ENCODE assay signal across 9 cellular contexts in the genomic region with DNA sequence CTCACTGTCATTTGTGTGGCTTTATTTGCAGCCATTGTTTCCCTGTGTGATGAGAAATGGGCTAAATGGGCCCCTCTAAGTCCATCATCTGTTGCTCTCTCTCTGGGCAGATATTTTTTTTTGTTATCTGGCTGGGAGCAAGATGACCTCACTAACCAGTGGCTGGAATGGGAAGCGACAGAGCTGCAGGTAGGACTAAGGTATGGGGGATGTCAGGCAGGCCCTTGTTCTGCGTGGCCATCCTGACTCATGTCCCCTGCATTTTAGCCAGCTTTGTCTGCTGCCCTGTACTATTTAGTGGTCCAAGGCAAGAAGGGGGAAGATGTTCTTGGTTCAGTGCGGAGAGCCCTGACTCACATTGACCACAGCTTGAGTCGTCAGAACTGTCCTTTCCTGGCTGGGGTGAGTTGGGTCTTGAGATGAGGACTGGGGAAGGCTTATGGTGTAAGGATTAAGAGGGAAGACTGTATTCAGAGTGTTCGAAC. TPM values are rescaled to one million over a fixed set of nuclear protein-coding genes. Genes with fewer than 3 reads are reported as not detected.
DNase-seq lines count a peak whose midpoint lies in the region; ATAC-seq and TF ChIP-seq lines count a peak whose summit lies in the region.
"Had no signal": no experiment of that assay in that cellular context is flagged by ENCODE, and none has a peak within 500 bp of the region (broad histone marks: within the 10 kb centered on the region; RNA-seq: fewer than 3 reads in every experiment).

No MANE protein-coding gene starts in this region.

- intact Hi-C loops in activated CD4-positive, alpha-beta memory T cell treated with anti-CD3 and anti-CD28 coated beads for 36 hours (cut with micrococcal nuclease) = no loop called here
- intact Hi-C loops in spleen (cut with DNase I; ENCODE audit: low total_unique reads) = no loop called here

- peaks cover 31% of the 10 kb centered on the region for H3K4me1 Mint-ChIP-seq in activated CD4-positive, alpha-beta T cell treated with anti-CD3 and anti-CD28 coated beads, Interleukin-2, amount 10 ng/mL, durations not matched to agents 7 days and 5 days
- H3K4me1 Mint-ChIP-seq in activated CD4-positive, alpha-beta memory T cell treated with anti-CD3 and anti-CD28 coated beads for 36 hours (ENCODE audit: low read depth) = peaks cover 36% of the 10 kb centered on the region

- H3K36me3 ChIP-seq in iPS DF 6.9 (ENCODE audit: control insufficient read depth, insufficient read depth, low read length) (peaks cover 27% of the 10 kb centered on the region), spleen (peaks cover 3 to 46% (median 35%) of the 10 kb centered on the region in 6 donors)

- TF ChIP-seq CTCF in spleen (IDR thresholded peaks at IDR 0.05 in 8 of 11, conservative IDR thresholded peaks at IDR 0.05 in 3 of 11) = no peak

- H3K9me3 Mint-ChIP-seq in activated CD4-positive, alpha-beta T cell treated with anti-CD3 and anti-CD28 coated beads, Interleukin-2, amount 10 ng/mL, durations not matched to agents 7 days and 5 days = no peaks in the 10 kb centered on the region
- H3K9me3 Mint-ChIP-seq in activated CD4-positive, alpha-beta memory T cell treated with anti-CD3 and anti-CD28 coated beads for 36 hours = no peaks in the 10 kb centered on the region

- peak overlapping the region; percentile 91 for H3K27ac Mint-ChIP-seq in activated CD4-positive, alpha-beta T cell treated with anti-CD3 and anti-CD28 coated beads, Interleukin-2, amount 10 ng/mL, durations not matched to agents 7 days and 5 days
- peak overlapping the region; percentile 94 for H3K27ac Mint-ChIP-seq in activated CD4-positive, alpha-beta memory T cell treated with anti-CD3 and anti-CD28 coated beads for 36 hours

- H3K9me3 ChIP-seq in iPS DF 6.9 (ENCODE audit: control insufficient read depth, insufficient read depth, low read length) (no peaks in the 10 kb centered on the region), spleen (no peaks in the 10 kb centered on the region)

- peaks cover 39% of the 10 kb centered on the region for H3K36me3 Mint-ChIP-seq in activated CD4-positive, alpha-beta T cell treated with anti-CD3 and anti-CD28 coated beads, Interleukin-2, amount 10 ng/mL, durations not matched to agents 7 days and 5 days (ENCODE audit: low read depth)
- peaks cover 43% of the 10 kb centered on the region for H3K36me3 Mint-ChIP-seq in activated CD4-positive, alpha-beta memory T cell treated with anti-CD3 and anti-CD28 coated beads for 36 hours

- ATAC-seq in GM18502 (IDR thresholded peaks at IDR 0.05; ENCODE audit: poor library complexity, unreplicated experiment) = no peak
- ATAC-seq in GM21825 (IDR thresholded peaks at IDR 0.05; ENCODE audit: unreplicated experiment) = no peak

- WGBS in iPS DF 6.9 (ENCODE audit: insufficient coverage, insufficient read length) = no CpG with 5 or more reads among the region's 5 CpGs
- WGBS in spleen, 5 donors = 85 to 97% (median 89%) methylated on average over 5 of the region's 5 CpGs

- DNase-seq in activated CD4-positive, alpha-beta T cell treated with anti-CD3 and anti-CD28 coated beads, Interleukin-2, amount 10 ng/mL, durations not matched to agents 7 days and 5 days = no peak
- DNase-seq in activated CD4-positive, alpha-beta T cell treated with anti-CD3 and anti-CD28 coated beads, Interleukin-2, amount 50 U/mL, for 48 hours = no peak
- no peak for DNase-seq in activated CD4-positive, alpha-beta memory T cell treated with anti-CD3 and anti-CD28 coated beads for 36 hours
- DNase-seq in iPS DF 6.9 (ENCODE audit: low read depth, low spot score) (no peak), spleen (peak; percentile 49), mesenteric fat pad (ENCODE audit: low spot score) (no peak)
- DNase-seq: AML-193 had no signal

- POLR2A ChIA-PET in activated CD4-positive, alpha-beta T cell treated with anti-CD3 and anti-CD28 coated beads, Interleukin-2, amount 10 ng/mL, durations not matched to agents 7 days and 5 days (lab: Charles Lee) = no interaction called here
- POLR2A ChIA-PET in activated CD4-positive, alpha-beta memory T cell treated with anti-CD3 and anti-CD28 coated beads for 36 hours (lab: Charles Lee) = interaction anchor here (1.1 to 3.7 kb wide), 3 partner anchors 10 to 28 kb away, joined by 3 to 14 read pairs (median 10); partner anchors contain the start of gene ARHGAP9

- TF ChIP-seq POLR2A in spleen (IDR thresholded peaks at IDR 0.05) = no peak

- H3K4me1 ChIP-seq in iPS DF 6.9 (ENCODE audit: control insufficient read depth, insufficient read depth, low read length) = no peaks in the 10 kb centered on the region
- peaks cover 15 to 34% (median 20%) of the 10 kb centered on the region in 6 donors for H3K4me1 ChIP-seq in spleen

- no peak overlapping the region for H3K27ac ChIP-seq in iPS DF 6.9 (ENCODE audit: low read length)
- peak overlapping the region in 1 of 8 donors; percentile 92 for H3K27ac ChIP-seq in spleen

- CTCF ChIA-PET in activated CD4-positive, alpha-beta T cell treated with anti-CD3 and anti-CD28 coated beads, Interleukin-2, amount 10 ng/mL, durations not matched to agents 7 days and 5 days (lab: Charles Lee) = interaction anchor here (0.6 to 1.0 kb wide), 2 partner anchors 27 to 1333 kb away, joined by 3 to 4 read pairs; no protein-coding TSS in a partner anchor
- CTCF ChIA-PET in activated CD4-positive, alpha-beta memory T cell treated with anti-CD3 and anti-CD28 coated beads for 36 hours (lab: Charles Lee) = interaction anchor here (1.4 to 3.2 kb wide), 2 partner anchors 13 to 30 kb away, joined by 3 to 12 read pairs; partner anchors contain the start of gene GLI1

- peak overlapping the region; percentile 81; the same call in 1 of the 2 replicates for H3K4me3 ChIP-seq in iPS DF 6.9 (ENCODE audit: low read length)
- peak overlapping the region in 5 of 8 donors; percentile 61 to 90 (median 76) for H3K4me3 ChIP-seq in spleen

- H3K27me3 Mint-ChIP-seq in activated CD4-positive, alpha-beta T cell treated with anti-CD3 and anti-CD28 coated beads, Interleukin-2, amount 10 ng/mL, durations not matched to agents 7 days and 5 days = no peaks in the 10 kb centered on the region
- H3K27me3 Mint-ChIP-seq in activated CD4-positive, alpha-beta memory T cell treated with anti-CD3 and anti-CD28 coated beads for 36 hours = no peaks in the 10 kb centered on the region

- no peaks in the 10 kb centered on the region for H3K27me3 ChIP-seq in iPS DF 6.9 (ENCODE audit: control insufficient read depth, insufficient read depth, low read length)
- H3K27me3 ChIP-seq in spleen (replicated peaks in 1 of 7) = no peaks in the 10 kb centered on the region

- peak overlapping the region; percentile 91 for H3K4me3 Mint-ChIP-seq in activated CD4-positive, alpha-beta T cell treated with anti-CD3 and anti-CD28 coated beads, Interleukin-2, amount 10 ng/mL, durations not matched to agents 7 days and 5 days
- H3K4me3 Mint-ChIP-seq in activated CD4-positive, alpha-beta memory T cell treated with anti-CD3 and anti-CD28 coated beads for 36 hours = peak overlapping the region; percentile 97

RNA-seq across cellular contexts. Expression of gene MARS1, which starts 1.3 kb away (rescaled TPM):
- 100 to 1,000 TPM; 214 to 247 TPM for total RNA-seq in activated CD4-positive, alpha-beta T cell treated with anti-CD3 and anti-CD28 coated beads, Interleukin-2, amount 10 ng/mL, durations not matched to agents 7 days and 5 days
- 100 to 1,000 TPM; 354 to 364 TPM for total RNA-seq in activated CD4-positive, alpha-beta memory T cell treated with anti-CD3 and anti-CD28 coated beads for 36 hours
- total RNA-seq in spleen (100 to 1,000 TPM in 4 of 7 donors, 10 to 100 TPM in 3; 72.4 to 186 (median 146) TPM), mesenteric fat pad (145 TPM)
- polyA plus RNA-seq in spleen = 100 to 1,000 TPM in 1 of 3 donors, 10 to 100 TPM in 2; 67.4 to 104 (median 89.2) TPM

RNA-seq across cellular contexts. Expression of gene ARHGAP9, which starts 9.5 kb away (rescaled TPM):
- 100 to 1,000 TPM; 218 to 259 TPM for total RNA-seq in activated CD4-positive, alpha-beta T cell treated with anti-CD3 and anti-CD28 coated beads, Interleukin-2, amount 10 ng/mL, durations not matched to agents 7 days and 5 days
- total RNA-seq in activated CD4-positive, alpha-beta memory T cell treated with anti-CD3 and anti-CD28 coated beads for 36 hours = 10 to 100 TPM; 78.9 to 88.4 TPM
- total RNA-seq in spleen = 100 to 1,000 TPM; 148 to 328 (median 226) TPM
- 100 to 1,000 TPM; 190 to 400 (median 251) TPM for polyA plus RNA-seq in spleen
- total RNA-seq in mesenteric fat pad = 26.5 TPM

RNA-seq across cellular contexts. Expression of gene GLI1, which starts 29.6 kb away (rescaled TPM):
- under 1 TPM; 0.52 to 0.94 TPM for total RNA-seq in activated CD4-positive, alpha-beta T cell treated with anti-CD3 and anti-CD28 coated beads, Interleukin-2, amount 10 ng/mL, durations not matched to agents 7 days and 5 days
- under 1 TPM in 1 of 2 experiments, not detected in 1; 0.07 TPM for total RNA-seq in activated CD4-positive, alpha-beta memory T cell treated with anti-CD3 and anti-CD28 coated beads for 36 hours
- total RNA-seq in spleen = 1 to 10 TPM in 4 of 7 donors, under 1 TPM in 3; 0.46 to 3.6 (median 1.1) TPM
- polyA plus RNA-seq in spleen = 1 to 10 TPM in 1 of 3 donors, under 1 TPM in 2; 0.63 to 1.2 (median 0.77) TPM
- total RNA-seq in mesenteric fat pad = 0.13 TPM

RNA-seq across cellular contexts. Expression of gene DDIT3, which starts 31.1 kb away (rescaled TPM):
- total RNA-seq in activated CD4-positive, alpha-beta T cell treated with anti-CD3 and anti-CD28 coated beads, Interleukin-2, amount 10 ng/mL, durations not matched to agents 7 days and 5 days = 10 to 100 TPM; 10.5 to 11.4 TPM
- total RNA-seq in activated CD4-positive, alpha-beta memory T cell treated with anti-CD3 and anti-CD28 coated beads for 36 hours = 10 to 100 TPM; 24.1 to 25.2 TPM
- total RNA-seq in spleen = 10 to 100 TPM; 18.0 to 27.7 (median 21.6) TPM
- polyA plus RNA-seq in spleen = 10 to 100 TPM; 39.8 to 43.9 (median 43.4) TPM
- total RNA-seq in mesenteric fat pad = 32.2 TPM

RNA-seq across cellular contexts. Expression of gene MBD6, which starts 33.4 kb away (rescaled TPM):
- 10 to 100 TPM; 66.0 to 80.1 TPM for total RNA-seq in activated CD4-positive, alpha-beta T cell treated with anti-CD3 and anti-CD28 coated beads, Interleukin-2, amount 10 ng/mL, durations not matched to agents 7 days and 5 days
- 10 to 100 TPM; 43.5 to 48.2 TPM for total RNA-seq in activated CD4-positive, alpha-beta memory T cell treated with anti-CD3 and anti-CD28 coated beads for 36 hours
- total RNA-seq in spleen (100 to 1,000 TPM in 4 of 7 donors, 10 to 100 TPM in 3; 52.9 to 171 (median 110) TPM), mesenteric fat pad (66.0 TPM)
- 10 to 100 TPM; 14.8 to 65.0 (median 61.2) TPM for polyA plus RNA-seq in spleen
